In genomic region chr11:125070699-125071254, GRCh38 we compare ENCODE assay signal across 8 cellular contexts. TPM values are rescaled to one million over a fixed set of nuclear protein-coding genes. Genes with fewer than 3 reads are reported as not detected.
DNase-seq lines count a peak whose midpoint lies in the region; ATAC-seq and TF ChIP-seq lines count a peak whose summit lies in the region.

No MANE protein-coding gene starts in this region.

- intact Hi-C loops in ovary (cut with DNase I), result no loop called here

- H3K27ac ChIP-seq in ACC112 (ENCODE audit: low read depth, low read length), result peak overlapping the region; percentile 40
- peak overlapping the region; percentile 84 for H3K27ac ChIP-seq in RWPE1
- H3K27ac ChIP-seq in ovary, result no peak overlapping the region

- peak overlapping the region; percentile 6 for H2AFZ ChIP-seq in ACC112 (ENCODE audit: low read length, unreplicated experiment)

- peak; percentile 54 for ATAC-seq in HG03060 (IDR thresholded peaks at IDR 0.05; ENCODE audit: low read depth, unreplicated experiment)

- 61 to 73% (median 66%) methylated on average over 7 of the region's 7 CpGs for WGBS in ovary, 3 donors

- H3K36me3 ChIP-seq in ACC112 (ENCODE audit: insufficient read depth, low read length) (no peaks in the 10 kb centered on the region), ovary (no peaks in the 10 kb centered on the region)

- H3K79me2 ChIP-seq in ACC112 (ENCODE audit: control insufficient read depth, insufficient read depth, low read length, unreplicated experiment), result peaks cover 3% of the 10 kb centered on the region

- peaks cover 28% of the 10 kb centered on the region for H3K4me1 ChIP-seq in ACC112 (ENCODE audit: control insufficient read depth, insufficient read depth, low read length, unreplicated experiment)
- H3K4me1 ChIP-seq in ovary (ENCODE audit: insufficient read depth), result no peaks in the 10 kb centered on the region

- H3K27me3 ChIP-seq in ACC112 (ENCODE audit: insufficient read depth, low read length), result no peaks in the 10 kb centered on the region
- no peaks in the 10 kb centered on the region for H3K27me3 ChIP-seq in ovary

- H3K4me3 ChIP-seq in ACC112 (ENCODE audit: low read depth, low read length), result no peak overlapping the region
- no peak overlapping the region for H3K4me3 ChIP-seq in ovary

- H3K9me3 ChIP-seq in ovary, result no peaks in the 10 kb centered on the region

- TF ChIP-seq CTCF in RWPE1 (conservative IDR thresholded peaks at IDR 0.05; ENCODE audit: low read depth) (no peak), ovary (IDR thresholded peaks at IDR 0.05) (no peak)

- peak; percentile 89 for DNase-seq in RWPE1 (ENCODE audit: low spot score)
- peak; percentile 45 for DNase-seq in fibroblast of gingiva (ENCODE audit: low read depth)
- DNase-seq in ovary, result peak in 3 of 5 donors; percentile 17 to 62 (median 51)
- no peak for DNase-seq in NCI-H1436 treated with DMSO at 0.1 percent for 48 hours (lab: John Stamatoyannopoulos, UW)
- DNase-seq in NCI-H2227 (lab: John Stamatoyannopoulos, UW; ENCODE audit: unreplicated experiment), result no peak

- peak; percentile 41 for TF ChIP-seq POLR2A in GM18951 (IDR thresholded peaks at IDR 0.05; ENCODE audit: extremely low read depth, insufficient read depth, insufficient read length)
- no peak for TF ChIP-seq POLR2A in ovary (IDR thresholded peaks at IDR 0.05)

- in situ Hi-C loops in GM18951 (cut with MboI; ENCODE audit: low sequenced_read_pairs, unreplicated experiment), result no loop called here

- TF ChIP-seq EP300 in ovary (IDR thresholded peaks at IDR 0.05), result no peak

- POLR2A ChIA-PET in RWPE1 (lab: Yijun Ruan, JAX; ENCODE audit: low non-redundant PET), result interaction anchor here (0.6 to 1.7 kb wide), 2 partner anchors 12 to 233 kb away, joined by 3 to 5 read pairs; no protein-coding TSS in a partner anchor

- CTCF ChIA-PET in RWPE1 (lab: Yijun Ruan, JAX), result interaction anchor here (0.7 kb wide), 2 partner anchors 13 to 275 kb away, joined by 3 read pairs; no protein-coding TSS in a partner anchor

RNA-seq across cellular contexts. Expression of gene SLC37A2, which starts 7.7 kb away (rescaled TPM):
- 1 to 10 TPM; 1.3 to 6.6 (median 2.2) TPM for total RNA-seq in ovary
- 1 to 10 TPM in 1 of 2 donors, under 1 TPM in 1; 0.93 to 7.9 TPM for polyA plus RNA-seq in ovary

RNA-seq across cellular contexts. Expression of gene TMEM218, which starts 40.6 kb away (rescaled TPM):
- 10 to 100 TPM; 13.0 to 20.6 (median 16.7) TPM for total RNA-seq in ovary
- 10 to 100 TPM; 31.8 to 37.3 TPM for polyA plus RNA-seq in ovary

Comparison
In these comparisons a context has a peak if more than half of its experiments do, and no peak if none do; other contexts are left out.
1. H3K27ac ChIP-seq: peak in ACC112 (single experiment) and RWPE1 (single experiment); none in ovary (0 of 2).
2. DNase-seq: peak in RWPE1 (single experiment), fibroblast of gingiva (single experiment) and ovary (3 of 5); none in NCI-H1436 treated with DMSO at 0.1 percent for 48 hours (single experiment) and NCI-H2227 (single experiment).